ENCODE assay signal across 2 cellular contexts in genomic region chr14:69943084-69943797, GRCh38.
TF ChIP-seq lines count a peak whose summit lies in the region.

No MANE protein-coding gene starts in this region.

TF ChIP-seq in A549, 52 proteins besides CTCF, POLR2A, EP300 and RAD21:
- TF ChIP-seq ZSCAN20 (CRISPR knock-in tag; IDR thresholded peaks at IDR 0.05) (no peak), POLR2AphosphoS2 (conservative IDR thresholded peaks at IDR 0.05; ENCODE audit: low read length) (no peak), PHF8 (IDR thresholded peaks at IDR 0.05; ENCODE audit: borderline replicate concordance, low read depth) (no peak), ZFP36 (IDR thresholded peaks at IDR 0.05; ENCODE audit: borderline replicate concordance, partially characterized antibody) (no peak), CHD4 (IDR thresholded peaks at IDR 0.05; ENCODE audit: borderline replicate concordance) (no peak), SREBF2 (IDR thresholded peaks at IDR 0.05) (no peak), PBX3 (IDR thresholded peaks at IDR 0.05) (no peak), GATA3 (IDR thresholded peaks at IDR 0.05; ENCODE audit: borderline replicate concordance) (no peak), RFX5 (IDR thresholded peaks at IDR 0.05) (no peak), RNF2 (IDR thresholded peaks at IDR 0.05; ENCODE audit: borderline replicate concordance, low read depth) (no peak), CBX2 (IDR thresholded peaks at IDR 0.05; ENCODE audit: borderline replicate concordance, low read depth) (no peak), HDAC2 (IDR thresholded peaks at IDR 0.05) (no peak), FOXS1 (CRISPR knock-in tag; IDR thresholded peaks at IDR 0.05) (no peak), KDM5A (IDR thresholded peaks at IDR 0.05) (no peak)
- TF ChIP-seq, protein P1, sequence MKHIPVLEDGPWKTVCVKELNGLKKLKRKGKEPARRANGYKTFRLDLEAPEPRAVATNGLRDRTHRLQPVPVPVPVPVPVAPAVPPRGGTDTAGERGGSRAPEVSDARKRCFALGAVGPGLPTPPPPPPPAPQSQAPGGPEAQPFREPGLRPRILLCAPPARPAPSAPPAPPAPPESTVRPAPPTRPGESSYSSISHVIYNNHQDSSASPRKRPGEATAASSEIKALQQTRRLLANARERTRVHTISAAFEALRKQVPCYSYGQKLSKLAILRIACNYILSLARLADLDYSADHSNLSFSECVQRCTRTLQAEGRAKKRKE (CRISPR knock-in tag; IDR thresholded peaks at IDR 0.05; ENCODE audit: low read depth), result no peak
- TF ChIP-seq, protein P2, sequence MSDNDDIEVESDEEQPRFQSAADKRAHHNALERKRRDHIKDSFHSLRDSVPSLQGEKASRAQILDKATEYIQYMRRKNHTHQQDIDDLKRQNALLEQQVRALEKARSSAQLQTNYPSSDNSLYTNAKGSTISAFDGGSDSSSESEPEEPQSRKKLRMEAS (IDR thresholded peaks at IDR 0.05), result no peak

TF ChIP-seq in IMR-90, 13 proteins besides CTCF, POLR2A, EP300 and RAD21:
- TF ChIP-seq, protein P3, sequence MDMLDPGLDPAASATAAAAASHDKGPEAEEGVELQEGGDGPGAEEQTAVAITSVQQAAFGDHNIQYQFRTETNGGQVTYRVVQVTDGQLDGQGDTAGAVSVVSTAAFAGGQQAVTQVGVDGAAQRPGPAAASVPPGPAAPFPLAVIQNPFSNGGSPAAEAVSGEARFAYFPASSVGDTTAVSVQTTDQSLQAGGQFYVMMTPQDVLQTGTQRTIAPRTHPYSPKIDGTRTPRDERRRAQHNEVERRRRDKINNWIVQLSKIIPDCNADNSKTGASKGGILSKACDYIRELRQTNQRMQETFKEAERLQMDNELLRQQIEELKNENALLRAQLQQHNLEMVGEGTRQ (IDR thresholded peaks at IDR 0.05; ENCODE audit: low read depth, low read length), result no peak
- TF ChIP-seq BHLHE40 (IDR thresholded peaks at IDR 0.05; ENCODE audit: low read depth, low read length) (no peak), RCOR1 (IDR thresholded peaks at IDR 0.05; ENCODE audit: insufficient replicate concordance, low read length) (no peak), NFE2L2 (IDR thresholded peaks at IDR 0.05; ENCODE audit: low read depth, low read length) (no peak), CHD1 (IDR thresholded peaks at IDR 0.05; ENCODE audit: low read depth, low read length) (no peak), CEBPB (IDR thresholded peaks at IDR 0.05; ENCODE audit: low read depth, low read length) (no peak), MXI1 (IDR thresholded peaks at IDR 0.05; ENCODE audit: borderline replicate concordance, low read depth, low read length) (no peak), ELK1 (IDR thresholded peaks at IDR 0.05; ENCODE audit: borderline replicate concordance, low read depth, low read length) (no peak), FOS (IDR thresholded peaks at IDR 0.05; ENCODE audit: low read depth, low read length) (no peak), MAZ (IDR thresholded peaks at IDR 0.05; ENCODE audit: borderline replicate concordance, low read depth, low read length) (no peak), MAFK (IDR thresholded peaks at IDR 0.05; ENCODE audit: low read depth, low read length) (no peak), SMC3 (IDR thresholded peaks at IDR 0.05; ENCODE audit: low read depth, low read length) (no peak), RFX5 (IDR thresholded peaks at IDR 0.05; ENCODE audit: low read depth, low read length) (no peak)
